ENCODE assay signal across 8 cellular contexts in the genomic region with DNA sequence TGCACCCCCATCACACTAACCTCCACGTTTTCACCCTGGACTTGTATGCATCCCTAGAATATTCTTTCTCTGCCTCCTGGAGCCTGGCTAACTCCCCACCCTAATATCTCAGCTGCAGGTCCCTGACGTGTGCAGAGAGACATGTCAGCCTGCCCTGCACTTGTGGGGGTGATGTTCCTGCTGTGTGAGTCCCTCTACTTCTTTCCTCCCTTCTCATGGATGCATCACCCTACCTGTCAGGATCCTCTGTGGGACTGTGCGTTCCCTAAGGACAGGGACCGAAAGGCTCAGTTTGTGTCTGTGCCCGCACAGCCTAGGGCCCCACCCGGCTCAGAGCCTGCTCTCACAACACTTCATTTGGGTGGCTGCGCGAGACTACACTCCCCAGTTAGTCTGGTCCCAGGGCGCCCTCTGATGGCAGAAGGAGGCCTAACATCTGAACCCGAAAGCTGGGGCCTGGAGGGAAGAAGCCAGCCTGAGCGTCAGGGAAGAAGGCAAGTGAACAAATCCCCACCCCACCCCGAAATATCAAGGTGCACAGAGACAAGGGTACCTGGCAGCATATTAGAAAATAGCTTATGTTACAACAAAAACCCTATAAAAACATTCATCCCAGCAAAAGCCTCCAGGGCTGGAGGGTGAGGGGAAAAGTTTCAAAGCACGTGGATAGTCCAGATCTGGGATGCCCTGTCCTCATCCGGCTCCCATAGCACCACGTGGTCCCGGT. TPM values are rescaled to one million over a fixed set of nuclear protein-coding genes. Genes with fewer than 3 reads are reported as not detected.
A peak's percentile ranks its signal among the peaks of the same experiment; 100 is the strongest.
DNase-seq lines count a peak whose midpoint lies in the region; ATAC-seq and TF ChIP-seq lines count a peak whose summit lies in the region.

No MANE protein-coding gene starts in this region.

- H3F3A ChIP-seq in SU-DHL-6 (ENCODE audit: insufficient read depth), result peaks cover 43% of the 10 kb centered on the region

- TF ChIP-seq POLR2A in NB4 (IDR thresholded peaks at IDR 0.05; ENCODE audit: extremely low read depth, insufficient read length), result no peak
- no peak for TF ChIP-seq POLR2A in prostate gland (IDR thresholded peaks at IDR 0.05)

- TF ChIP-seq CTCF in GM20000 (IDR thresholded peaks at IDR 0.05; ENCODE audit: extremely low read depth, missing control alignments), result peak; percentile 89
- peak; percentile 68 for TF ChIP-seq CTCF in NB4 (IDR thresholded peaks at IDR 0.05; ENCODE audit: low read depth, low read length)
- peak; percentile 81 for TF ChIP-seq CTCF in SU-DHL-6 (IDR thresholded peaks at IDR 0.05; ENCODE audit: insufficient read depth, low read length, poor library complexity, severe bottlenecking)
- peak; percentile 66 to 93 (median 86) for TF ChIP-seq CTCF in prostate gland (IDR thresholded peaks at IDR 0.05)
- TF ChIP-seq CTCF in type B pancreatic cell (conservative IDR thresholded peaks at IDR 0.05), result peak; percentile 92

- peak overlapping the region; percentile 26 for H3K4me3 Mint-ChIP-seq in type B pancreatic cell

- H3K9me3 ChIP-seq in BLaER1 treated with 17β-estradiol and CSF1 and Interleukin-3, amounts not matched to agents 10 nM and 100 nM (replicated peaks in 1 of 11), result no peaks in the 10 kb centered on the region
- H3K9me3 ChIP-seq in SU-DHL-6 (ENCODE audit: insufficient read depth, low read length) (no peaks in the 10 kb centered on the region), prostate gland (no peaks in the 10 kb centered on the region)

- no peaks in the 10 kb centered on the region for H3K9me2 ChIP-seq in SU-DHL-6 (replicated peaks; ENCODE audit: insufficient read depth, low read length)

- peak; percentile 48 to 71 for ATAC-seq in activated naive CD4-positive, alpha-beta T cell treated with anti-CD3 and anti-CD28 coated beads, Interleukin-2, amount 50 U/mL, for 72 hours
- ATAC-seq in Right ventricle myocardium superior (ENCODE audit: poor library complexity), result peak; percentile 94

- peaks cover 0 to 8% (median 0%) of the 10 kb centered on the region in 11 experiments; a peak in 1 of 22 replicates for H3K27me3 ChIP-seq in BLaER1 treated with 17β-estradiol and CSF1 and Interleukin-3, amounts not matched to agents 10 nM and 100 nM
- H3K27me3 ChIP-seq in SU-DHL-6 (ENCODE audit: low read length), result no peaks in the 10 kb centered on the region
- H3K27me3 ChIP-seq in prostate gland (replicated peaks; ENCODE audit: insufficient read depth), result no peaks in the 10 kb centered on the region

- peaks cover 27 to 36% of the 10 kb centered on the region in 2 donors for H3K36me3 Mint-ChIP-seq in activated naive CD4-positive, alpha-beta T cell treated with anti-CD3 and anti-CD28 coated beads, Interleukin-2, amount 50 U/mL, for 72 hours
- H3K36me3 Mint-ChIP-seq in type B pancreatic cell, result peaks cover 3% of the 10 kb centered on the region

- peak overlapping the region; percentile 76 to 98 (median 90) for H3K4me2 ChIP-seq in BLaER1 treated with 17β-estradiol and CSF1 and Interleukin-3, amounts not matched to agents 10 nM and 100 nM
- H3K4me2 ChIP-seq in SU-DHL-6 (ENCODE audit: low read depth, low read length, poor library complexity, severe bottlenecking), result peak overlapping the region; percentile 22

- H3K27ac Mint-ChIP-seq in activated naive CD4-positive, alpha-beta T cell treated with anti-CD3 and anti-CD28 coated beads, Interleukin-2, amount 50 U/mL, for 72 hours, result peak overlapping the region; percentile 56 to 58
- H3K27ac Mint-ChIP-seq in type B pancreatic cell, result peak overlapping the region; percentile 16

- H3K4me3 ChIP-seq in BLaER1 treated with 17β-estradiol and CSF1 and Interleukin-3, amounts not matched to agents 10 nM and 100 nM, result peak overlapping the region in 1 of 10 experiments; percentile 28; a peak in 1 of 20 replicates
- no peak overlapping the region for H3K4me3 ChIP-seq in NB4 (ENCODE audit: low read depth, low read length)
- H3K4me3 ChIP-seq in SU-DHL-6 (ENCODE audit: insufficient read depth, low read length, poor library complexity, severe bottlenecking), result no peak overlapping the region
- no peak overlapping the region for H3K4me3 ChIP-seq in prostate gland

- peaks cover 50 to 57% (median 55%) of the 10 kb centered on the region in 10 experiments for H3K4me1 ChIP-seq in BLaER1 treated with 17β-estradiol and CSF1 and Interleukin-3, amounts not matched to agents 10 nM and 100 nM
- H3K4me1 ChIP-seq in prostate gland (replicated peaks), result no peaks in the 10 kb centered on the region

- H3K27ac ChIP-seq in BLaER1 treated with 17β-estradiol and CSF1 and Interleukin-3, amounts not matched to agents 10 nM and 100 nM, result peak overlapping the region in 10 of 11 experiments; percentile 6 to 82 (median 64); a peak in 16 of 22 replicates
- peak overlapping the region; percentile 93 for H3K27ac ChIP-seq in SU-DHL-6 (ENCODE audit: low read depth, low read length)
- no peak overlapping the region for H3K27ac ChIP-seq in prostate gland

- intact Hi-C loops in Right ventricle myocardium superior (cut with DNase I) (loop anchor here (1.0 to 10.0 kb wide), 3 partner anchors 46 to 217 kb away; no protein-coding TSS in a partner anchor), prostate gland (cut with DNase I) (loop anchor here (2.0 to 5.0 kb wide), 3 partner anchors 47 to 209 kb away; a partner anchor contains a TSS)

- H3K9me3 Mint-ChIP-seq in activated naive CD4-positive, alpha-beta T cell treated with anti-CD3 and anti-CD28 coated beads, Interleukin-2, amount 50 U/mL, for 72 hours, result no peaks in the 10 kb centered on the region
- H3K9me3 Mint-ChIP-seq in type B pancreatic cell, result no peaks in the 10 kb centered on the region

- DNase-seq in GM20000 (ENCODE audit: low spot score) (peak; percentile 83), NB4 (ENCODE audit: low read depth) (peak; percentile 86), Right ventricle myocardium superior (peak; percentile 96), prostate gland (ENCODE audit: low spot score) (peak; percentile 88), type B pancreatic cell (ENCODE audit: extremely low spot score, unreplicated experiment) (peak; percentile 93)
- DNase-seq in activated naive CD4-positive, alpha-beta T cell treated with anti-CD3 and anti-CD28 coated beads, Interleukin-2, amount 50 U/mL, for 72 hours (ENCODE audit: low spot score in 2 of 2), result peak; percentile 91 to 99

- H4K20me1 ChIP-seq in BLaER1 treated with 17β-estradiol and CSF1 and Interleukin-3, amounts not matched to agents 10 nM and 100 nM, result no peaks in the 10 kb centered on the region
- no peaks in the 10 kb centered on the region for H4K20me1 ChIP-seq in SU-DHL-6 (ENCODE audit: low read depth, low read length)

- H3K36me3 ChIP-seq in BLaER1 treated with 17β-estradiol and CSF1 and Interleukin-3, amounts not matched to agents 10 nM and 100 nM, result peaks cover 0 to 6% (median 0%) of the 10 kb centered on the region in 11 experiments; a peak in 2 of 22 replicates
- H3K36me3 ChIP-seq in SU-DHL-6 (ENCODE audit: low read length), result peaks cover 4% of the 10 kb centered on the region; the same call in 1 of the 2 replicates
- no peaks in the 10 kb centered on the region for H3K36me3 ChIP-seq in prostate gland

- peaks cover 21% of the 10 kb centered on the region for H3K4me1 Mint-ChIP-seq in type B pancreatic cell (ENCODE audit: unreplicated experiment)

- peaks cover 3% of the 10 kb centered on the region for H3K27me3 Mint-ChIP-seq in type B pancreatic cell

- peak overlapping the region; percentile 33 to 75 (median 51); a peak in 20 of 22 replicates for H3K9ac ChIP-seq in BLaER1 treated with 17β-estradiol and CSF1 and Interleukin-3, amounts not matched to agents 10 nM and 100 nM
- peak overlapping the region; percentile 10; the same call in 1 of the 2 replicates for H3K9ac ChIP-seq in SU-DHL-6 (ENCODE audit: low read length)

- peaks cover 20% of the 10 kb centered on the region for H3K79me2 ChIP-seq in SU-DHL-6 (ENCODE audit: insufficient read depth, low read length)

- H2AFZ ChIP-seq in SU-DHL-6 (ENCODE audit: low read depth, low read length, severe bottlenecking), result no peak overlapping the region

- WGBS in prostate gland, result 12% methylated on average over 16 of the region's 16 CpGs

RNA-seq across cellular contexts. Expression of a gene that starts 3.7 kb away (rescaled TPM):
- total RNA-seq in activated naive CD4-positive, alpha-beta T cell treated with anti-CD3 and anti-CD28 coated beads, Interleukin-2, amount 50 U/mL, for 72 hours, result 100 to 1,000 TPM; 343 to 698 TPM
- total RNA-seq in Right ventricle myocardium superior (4.4 TPM), prostate gland (1 to 10 TPM; 3.2 to 5.3 TPM), type B pancreatic cell (ENCODE audit: low replicate concordance) (0.75 and 0.93 TPM in 2 replicates)

RNA-seq across cellular contexts. Expression of a gene that starts 15.0 kb away (rescaled TPM):
- 10 to 100 TPM; 21.0 to 25.8 TPM for total RNA-seq in activated naive CD4-positive, alpha-beta T cell treated with anti-CD3 and anti-CD28 coated beads, Interleukin-2, amount 50 U/mL, for 72 hours
- total RNA-seq in Right ventricle myocardium superior (8.3 TPM), prostate gland (10 to 100 TPM; 13.2 to 18.1 TPM), type B pancreatic cell (ENCODE audit: low replicate concordance) (27.1 and 50.5 TPM in 2 replicates)

RNA-seq across cellular contexts. Expression of a gene that starts 32.5 kb away (rescaled TPM):
- 1 to 10 TPM; 1.0 to 6.0 TPM for total RNA-seq in activated naive CD4-positive, alpha-beta T cell treated with anti-CD3 and anti-CD28 coated beads, Interleukin-2, amount 50 U/mL, for 72 hours
- total RNA-seq in Right ventricle myocardium superior (not detected), prostate gland (1 to 10 TPM; 3.9 to 4.8 TPM), type B pancreatic cell (ENCODE audit: low replicate concordance) (20.0 and 67.7 TPM in 2 replicates)

RNA-seq across cellular contexts. Expression of a gene that starts 41.6 kb away (rescaled TPM):
- 100 to 1,000 TPM; 261 to 364 TPM for total RNA-seq in activated naive CD4-positive, alpha-beta T cell treated with anti-CD3 and anti-CD28 coated beads, Interleukin-2, amount 50 U/mL, for 72 hours
- total RNA-seq in Right ventricle myocardium superior (33.9 TPM), prostate gland (10 to 100 TPM; 37.4 to 55.3 TPM), type B pancreatic cell (ENCODE audit: low replicate concordance) (78.1 and 105 TPM in 2 replicates)

RNA-seq across cellular contexts. Expression of a gene that starts 51.1 kb away (rescaled TPM):
- not detected for total RNA-seq in activated naive CD4-positive, alpha-beta T cell treated with anti-CD3 and anti-CD28 coated beads, Interleukin-2, amount 50 U/mL, for 72 hours
- total RNA-seq in Right ventricle myocardium superior (not detected), prostate gland (1 to 10 TPM in 1 of 2 donors, not detected in 1; 4.8 TPM), type B pancreatic cell (ENCODE audit: low replicate concordance) (not detected in 2 replicates)

Comparison
In these comparisons a context has a peak if more than half of its experiments do, and no peak if none do; other contexts are left out.
1. H3K27ac ChIP-seq: peak in BLaER1 treated with 17β-estradiol and CSF1 and Interleukin-3, amounts not matched to agents 10 nM and 100 nM (10 of 11) and SU-DHL-6 (single experiment); none in prostate gland (0 of 2).
2. RNA of a gene that starts 3.7 kb away (total RNA-seq): 343 to 698 TPM in activated naive CD4-positive, alpha-beta T cell treated with anti-CD3 and anti-CD28 coated beads, Interleukin-2, amount 50 U/mL, for 72 hours; 3.2 to 5.3 TPM in prostate gland, 4.4 TPM in Right ventricle myocardium superior (single experiment) and 0.75 to 0.93 TPM in type B pancreatic cell; every median in the first group is over 10 times any median in the second.
3. Peak in every context shown above with its lines, with median percentiles within 50 percentile points of each other: DNase-seq and CTCF ChIP-seq.